In genomic region chr2:37874470-37874869, GRCh38 we compare ENCODE assay signal across 1 cellular context.
TF ChIP-seq lines count a peak whose summit lies in the region.

No MANE protein-coding gene starts in this region.

TF ChIP-seq in GM12878, 131 proteins besides CTCF, POLR2A, EP300 and RAD21:
- TF ChIP-seq ZBED1 (IDR thresholded peaks at IDR 0.05; ENCODE audit: borderline replicate concordance) (no peak), TARDBP (IDR thresholded peaks at IDR 0.05; ENCODE audit: borderline replicate concordance) (0 out of 2 replicates have a peak, but pooled peaks have one; percentile 21), BCL11A (IDR thresholded peaks at IDR 0.05; ENCODE audit: low read depth, low read length) (peak; percentile 50; the same call in 1 of the 2 replicates), SKIL (IDR thresholded peaks at IDR 0.05; ENCODE audit: low read depth, poor library complexity, severe bottlenecking) (peak; percentile 22), NFIC (IDR thresholded peaks at IDR 0.05; ENCODE audit: low read depth, low read length) (peak; percentile 23; the same call in 1 of the 2 replicates), PKNOX1 (IDR thresholded peaks at IDR 0.05) (peak; percentile 73), PBX3 (IDR thresholded peaks at IDR 0.05; ENCODE audit: insufficient replicate concordance, low read depth, low read length) (peak; percentile 62), TCF3 (IDR thresholded peaks at IDR 0.05; ENCODE audit: borderline replicate concordance, insufficient read depth, low read depth, low read length) (peak; percentile 80; the same call in 1 of the 2 replicates), PAX5 (IDR thresholded peaks at IDR 0.05; ENCODE audit: borderline replicate concordance, low read depth, low read length) (peak; percentile 74), MTA3 (IDR thresholded peaks at IDR 0.05; ENCODE audit: borderline replicate concordance, low read length) (no peak), SIX5 (IDR thresholded peaks at IDR 0.05; ENCODE audit: low read depth, low read length, severe bottlenecking) (no peak), SPI1 (IDR thresholded peaks at IDR 0.05; ENCODE audit: borderline replicate concordance, insufficient read depth, low read depth, low read length) (no peak), TCF12 (IDR thresholded peaks at IDR 0.05; ENCODE audit: low read depth, low read length) (peak; percentile 90), BRCA1 (IDR thresholded peaks at IDR 0.05; ENCODE audit: low read depth, low read length) (no peak), CREB1 (IDR thresholded peaks at IDR 0.05; ENCODE audit: low read depth) (peak; percentile 46; the same call in 1 of the 2 replicates), SREBF1 (IDR thresholded peaks at IDR 0.05; ENCODE audit: low read length) (no peak), ZNF687 (IDR thresholded peaks at IDR 0.05) (peak; percentile 76), DPF2 (IDR thresholded peaks at IDR 0.05) (no peak), RUNX3 (IDR thresholded peaks at IDR 0.05; ENCODE audit: low read length) (peak; percentile 60; the same call in 1 of the 2 replicates), CREM (IDR thresholded peaks at IDR 0.05; ENCODE audit: low read depth) (peak; percentile 48; the same call in 1 of the 2 replicates)
